ENCODE assay signal across 29 cellular contexts in the genomic region with DNA sequence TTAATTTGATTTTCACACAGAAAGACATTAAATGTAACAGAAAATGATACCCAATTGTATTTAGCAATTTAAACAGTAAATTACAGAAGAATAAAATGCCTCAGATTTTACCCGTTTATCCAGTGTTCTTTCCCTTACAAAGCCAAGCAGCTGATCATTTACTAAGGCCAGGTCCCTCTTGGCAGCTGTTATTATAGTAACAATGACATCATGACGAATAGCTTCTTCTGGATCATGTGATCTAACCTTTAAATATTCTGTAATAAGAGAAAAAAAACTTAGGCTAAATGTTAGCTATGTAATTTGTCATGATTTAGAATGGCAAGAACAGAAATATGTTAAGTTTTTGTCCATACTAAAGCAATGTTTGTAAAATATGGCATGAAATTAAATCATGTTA.
DNase-seq lines count a peak whose midpoint lies in the region; ATAC-seq, FAIRE-seq and TF ChIP-seq lines count a peak whose summit lies in the region.
"Had no signal": no experiment of that assay in that cellular context is flagged by ENCODE, and none has a peak within 500 bp of the region (broad histone marks: within the 10 kb centered on the region; RNA-seq: fewer than 3 reads in every experiment).

No MANE protein-coding gene starts in this region.

- no peaks in the 10 kb centered on the region for H3K27me3 Mint-ChIP-seq in naive thymus-derived CD4-positive, alpha-beta T cell
- H3K27me3 Mint-ChIP-seq: activated B cell treated with CpG ODN at 0.5 μM for 24 hours; activated CD8-positive, alpha-beta memory T cell treated with anti-CD3 and anti-CD28 coated beads, Interleukin-2, amount 10 ng/mL, durations not matched to agents 7 days and 5 days; stimulated activated naive CD8-positive, alpha-beta T cell treated with anti-CD3 and anti-CD28 coated beads, Interleukin-15, amount 100 ng/mL, for 72 hours had no signal

- peaks cover 0 to 3% (median 0%) of the 10 kb centered on the region in 7 donors for H3K4me1 Mint-ChIP-seq in naive thymus-derived CD4-positive, alpha-beta T cell
- H3K4me1 Mint-ChIP-seq: activated B cell treated with CpG ODN at 0.5 μM for 24 hours had no signal

- H3K4me2 ChIP-seq in HepG2 (ENCODE audit: low read depth, low read length): no peak overlapping the region
- H3K4me2 ChIP-seq: A549, BLaER1 had no signal

- H2AFZ ChIP-seq in HepG2 (ENCODE audit: low read length): no peak overlapping the region

- TF ChIP-seq EP300 in HepG2 (IDR thresholded peaks at IDR 0.05; ENCODE audit: low read depth in 2 of 2, low read length in 2 of 2) (no peak), HepG2 (CRISPR knock-in tag; IDR thresholded peaks at IDR 0.05; ENCODE audit: borderline replicate concordance) (no peak)

- H3K9me3 Mint-ChIP-seq in naive thymus-derived CD4-positive, alpha-beta T cell: no peaks in the 10 kb centered on the region
- H3K9me3 Mint-ChIP-seq: activated B cell treated with CpG ODN at 0.5 μM for 24 hours; activated T-cell treated with anti-CD3 and anti-CD28 coated beads, Interleukin-2, amount 50 U/mL, for 72 hours; stimulated activated naive CD8-positive, alpha-beta T cell treated with anti-CD3 and anti-CD28 coated beads, Interleukin-15, amount 100 ng/mL, for 72 hours had no signal

- H3K4me3 Mint-ChIP-seq in naive thymus-derived CD4-positive, alpha-beta T cell: no peak overlapping the region
- H3K4me3 Mint-ChIP-seq: activated B cell treated with CpG ODN at 0.5 μM for 24 hours; activated CD8-positive, alpha-beta memory T cell treated with anti-CD3 and anti-CD28 coated beads, Interleukin-2, amount 10 ng/mL, durations not matched to agents 7 days and 5 days; activated T-cell treated with anti-CD3 and anti-CD28 coated beads, Interleukin-2, amount 50 U/mL, for 72 hours; stimulated activated naive CD8-positive, alpha-beta T cell treated with anti-CD3 and anti-CD28 coated beads, Interleukin-15, amount 100 ng/mL, for 72 hours had no signal

- no peak overlapping the region for H3K9ac ChIP-seq in HepG2 (ENCODE audit: insufficient read depth, low read depth, low read length)
- H3K9ac ChIP-seq: BLaER1 had no signal

- no peaks in the 10 kb centered on the region for H3K4me1 ChIP-seq in HepG2 (ENCODE audit: insufficient read depth, low read length)
- no peaks in the 10 kb centered on the region for H3K4me1 ChIP-seq in right lobe of liver
- no peaks in the 10 kb centered on the region for H3K4me1 ChIP-seq in naive thymus-derived CD4-positive, alpha-beta T cell (ENCODE audit: control insufficient read depth in 2 of 2, insufficient read depth in 2 of 2, low read length in 2 of 2)
- H3K4me1 ChIP-seq: A549, BLaER1, prostate gland, tibial artery had no signal

- TF ChIP-seq POLR2A in HepG2 (IDR thresholded peaks at IDR 0.05; ENCODE audit: insufficient read depth in 1 of 2, low read depth in 2 of 2, low read length in 2 of 2): no peak
- no peak for TF ChIP-seq POLR2A in right lobe of liver (IDR thresholded peaks at IDR 0.05)

- in situ Hi-C loops in HepG2 (cut with HindIII; ENCODE audit: extremely low pct_ligation_motif_present, low pct_unique_long_range_greater_than_20kb): no loop called here

- BruUV-seq in HepG2 (replicated peaks; lab: Mats Ljungman, UMichigan): no TSS peak

- FAIRE-seq in HepG2 (lab: Jason Lieb, UNC) (no peak), islet of Langerhans (lab: Jason Lieb, UNC) (peak; percentile 5), GM19239 (lab: Jason Lieb, UNC) (no peak)
- FAIRE-seq: A549, GM12892 had no signal

- no peak overlapping the region for H3K27ac Mint-ChIP-seq in naive thymus-derived CD4-positive, alpha-beta T cell
- H3K27ac Mint-ChIP-seq: activated B cell treated with CpG ODN at 0.5 μM for 24 hours; activated CD8-positive, alpha-beta memory T cell treated with anti-CD3 and anti-CD28 coated beads, Interleukin-2, amount 10 ng/mL, durations not matched to agents 7 days and 5 days; activated T-cell treated with anti-CD3 and anti-CD28 coated beads, Interleukin-2, amount 50 U/mL, for 72 hours; stimulated activated naive CD8-positive, alpha-beta T cell treated with anti-CD3 and anti-CD28 coated beads, Interleukin-15, amount 100 ng/mL, for 72 hours had no signal

- no peak for TF ChIP-seq RAD21 in HepG2 (CRISPR knock-in tag; IDR thresholded peaks at IDR 0.05)

- DNase-seq in HepG2 (ENCODE audit: low spot score) (no peak), right lobe of liver (no peak), choroid plexus epithelial cell (ENCODE audit: low read depth) (peak; percentile 26), GM19239 (ENCODE audit: insufficient read length, low spot score) (no peak)
- DNase-seq in NK-92 treated with Interleukin-12 subunit alpha and Interleukin-12 subunit beta, amount 100 ng/mL, for 24 hours (lab: John Stamatoyannopoulos, UW): no peak
- DNase-seq in naive thymus-derived CD4-positive, alpha-beta T cell: no peak
- DNase-seq: activated B cell treated with CpG ODN at 0.5 μM for 24 hours; activated CD4-positive, alpha-beta T cell treated with anti-CD3 and anti-CD28 coated beads, Interleukin-2, amount 50 U/mL, for 1 hour; activated CD8-positive, alpha-beta memory T cell treated with anti-CD3 and anti-CD28 coated beads, Interleukin-2, amount 10 ng/mL, durations not matched to agents 7 days and 5 days; activated naive CD4-positive, alpha-beta T cell; activated T-cell treated with anti-CD3 and anti-CD28 coated beads, Interleukin-2, amount 50 U/mL, for 72 hours; body of pancreas; COR-L47; dorsolateral prefrontal cortex; head of caudate nucleus; NCI-H1105; NCI-H2029; NCI-H526 treated with DMSO at 0.1 percent for 48 hours; stimulated activated naive CD8-positive, alpha-beta T cell treated with anti-CD3 and anti-CD28 coated beads, Interleukin-15, amount 100 ng/mL, for 72 hours; T-helper 1 cell; tibial artery had no signal

- 94% methylated on average over 2 of the region's 2 CpGs for WGBS in HepG2 (ENCODE audit: low lambda C conversion rate)
- WGBS in right lobe of liver (ENCODE audit: insufficient coverage, low coverage, low lambda C conversion rate, missing lambda C conversion rate): 80% methylated on average over 2 of the region's 2 CpGs

- H3K79me2 ChIP-seq in HepG2 (ENCODE audit: insufficient read depth, low read length): no peaks in the 10 kb centered on the region

- no peak overlapping the region for H3K27ac ChIP-seq in HepG2 (ENCODE audit: extremely low read length, insufficient read depth, low read length)
- no peak overlapping the region for H3K27ac ChIP-seq in right lobe of liver
- H3K27ac ChIP-seq in naive thymus-derived CD4-positive, alpha-beta T cell (ENCODE audit: low read depth, low read length): no peak overlapping the region
- H3K27ac ChIP-seq: A549, BLaER1, body of pancreas, dorsolateral prefrontal cortex, prostate gland, RWPE1, skin epidermis, tibial artery had no signal

- H3K4me3 ChIP-seq in HepG2 (replicated peaks in 1 of 3; ENCODE audit: insufficient read depth in 1 of 3, low read depth in 2 of 3, low read length in 3 of 3): no peak overlapping the region
- H3K4me3 ChIP-seq in right lobe of liver: no peak overlapping the region
- no peak overlapping the region for H3K4me3 ChIP-seq in choroid plexus epithelial cell (ENCODE audit: low read depth, low read length)
- H3K4me3 ChIP-seq in naive thymus-derived CD4-positive, alpha-beta T cell (ENCODE audit: low read length): no peak overlapping the region
- H3K4me3 ChIP-seq: A549, BLaER1, body of pancreas, dorsolateral prefrontal cortex, prostate gland, skin epidermis, tibial artery had no signal

- intact Hi-C loops in HepG2 (cut with micrococcal nuclease; ENCODE audit: unreplicated experiment) (no loop called here), right lobe of liver (cut with DNase I) (no loop called here)
- intact Hi-C loops in naive thymus-derived CD4-positive, alpha-beta T cell (cut with micrococcal nuclease): loop anchor here in 1 of 2 donors (5.0 kb wide), 1 partner anchor 69 kb away; the partner anchor contains the start of gene PDS5A

- H3K9me3 ChIP-seq in HepG2 (ENCODE audit: low read length) (no peaks in the 10 kb centered on the region), right lobe of liver (no peaks in the 10 kb centered on the region)
- no peaks in the 10 kb centered on the region for H3K9me3 ChIP-seq in naive thymus-derived CD4-positive, alpha-beta T cell (ENCODE audit: control insufficient read depth in 2 of 3, low read length in 3 of 3)
- H3K9me3 ChIP-seq: A549, BLaER1, body of pancreas, prostate gland, tibial artery had no signal

- TF ChIP-seq CTCF in HepG2 (CRISPR knock-in tag; IDR thresholded peaks at IDR 0.05): no peak
- TF ChIP-seq CTCF in right lobe of liver (IDR thresholded peaks at IDR 0.05): no peak
- TF ChIP-seq CTCF in choroid plexus epithelial cell (conservative IDR thresholded peaks at IDR 0.05; ENCODE audit: low read depth, low read length): no peak

- no peaks in the 10 kb centered on the region for H4K20me1 ChIP-seq in HepG2 (ENCODE audit: insufficient read depth, low read length)

- POLR2A ChIA-PET in HepG2 (lab: Yijun Ruan, JAX): no interaction called here
- POLR2A ChIA-PET in naive thymus-derived CD4-positive, alpha-beta T cell (lab: Charles Lee): interaction anchor here (1.1 to 1.2 kb wide), 2 partner anchors 11 to 26 kb away, joined by 3 read pairs; no protein-coding TSS in a partner anchor

- H3K27me3 ChIP-seq in HepG2 (ENCODE audit: control insufficient read depth in 1 of 2, insufficient read depth in 2 of 2, low read length in 2 of 2) (no peaks in the 10 kb centered on the region), right lobe of liver (no peaks in the 10 kb centered on the region)
- H3K27me3 ChIP-seq in naive thymus-derived CD4-positive, alpha-beta T cell (ENCODE audit: control insufficient read depth in 2 of 2, insufficient read depth in 2 of 2, low read length in 2 of 2): no peaks in the 10 kb centered on the region
- H3K27me3 ChIP-seq: BLaER1, body of pancreas, dorsolateral prefrontal cortex, tibial artery had no signal

- H3K36me3 Mint-ChIP-seq in naive thymus-derived CD4-positive, alpha-beta T cell: peaks cover 7 to 43% (median 12%) of the 10 kb centered on the region in 5 donors

- no peak for ATAC-seq in HepG2
- no peak for ATAC-seq in right lobe of liver
- ATAC-seq in HG02884 (IDR thresholded peaks at IDR 0.05; ENCODE audit: unreplicated experiment): no peak
- ATAC-seq in naive thymus-derived CD4-positive, alpha-beta T cell: no peak
- ATAC-seq: A549; activated CD8-positive, alpha-beta memory T cell treated with anti-CD3 and anti-CD28 coated beads, Interleukin-2, amount 10 ng/mL, durations not matched to agents 7 days and 5 days; activated T-cell treated with anti-CD3 and anti-CD28 coated beads, Interleukin-2, amount 50 U/mL, for 72 hours; body of pancreas; stimulated activated naive CD8-positive, alpha-beta T cell treated with anti-CD3 and anti-CD28 coated beads, Interleukin-15, amount 100 ng/mL, for 72 hours had no signal

- CTCF ChIA-PET in HepG2 (lab: Yijun Ruan, JAX; ENCODE audit: low intra/inter-chr PET ratio, low total read pairs): no interaction called here
- CTCF ChIA-PET in naive thymus-derived CD4-positive, alpha-beta T cell (lab: Charles Lee): no interaction called here

- H3K36me3 ChIP-seq in HepG2 (replicated peaks in 1 of 2; ENCODE audit: control insufficient read depth in 1 of 2, insufficient read depth in 2 of 2, low read length in 2 of 2) (peaks cover 9 to 43% of the 10 kb centered on the region in 2 experiments; a peak in 4 of 5 replicates), right lobe of liver (peaks cover 0 to 38% (median 8%) of the 10 kb centered on the region in 4 donors)
- H3K36me3 ChIP-seq in naive thymus-derived CD4-positive, alpha-beta T cell (ENCODE audit: control insufficient read depth in 2 of 3, insufficient read depth in 3 of 3, low read length in 3 of 3): peaks cover 4 to 43% (median 5%) of the 10 kb centered on the region in 3 experiments
- H3K36me3 ChIP-seq: prostate gland had no signal
